Comparison of ENCODE assay signal across 14 cellular contexts in genomic region chr6:100088009-100088408, GRCh38.
A peak's percentile ranks its signal among the peaks of the same experiment; 100 is the strongest.
DNase-seq lines count a peak whose midpoint lies in the region; ATAC-seq and TF ChIP-seq lines count a peak whose summit lies in the region.
"Had no signal": no experiment of that assay in that cellular context is flagged by ENCODE, and none has a peak within 500 bp of the region (broad histone marks: within the 10 kb centered on the region; RNA-seq: fewer than 3 reads in every experiment).

No MANE protein-coding gene starts in this region.

- intact Hi-C loops in naive thymus-derived CD4-positive, alpha-beta T cell (cut with micrococcal nuclease), result no loop called here
- intact Hi-C loops in right lobe of liver (cut with DNase I), result no loop called here

- no peaks in the 10 kb centered on the region for H3K27me3 ChIP-seq in naive thymus-derived CD4-positive, alpha-beta T cell (ENCODE audit: control insufficient read depth in 2 of 2, insufficient read depth in 2 of 2, low read length in 2 of 2)
- H3K27me3 ChIP-seq in right lobe of liver, result no peaks in the 10 kb centered on the region
- H3K27me3 ChIP-seq: BLaER1 treated with 17β-estradiol and CSF1 and Interleukin-3, amounts not matched to agents 10 nM and 100 nM had no signal

- POLR2A ChIA-PET in naive thymus-derived CD4-positive, alpha-beta T cell (lab: Charles Lee), result no interaction called here

- no peaks in the 10 kb centered on the region for H3K9me3 Mint-ChIP-seq in naive thymus-derived CD4-positive, alpha-beta T cell
- H3K9me3 Mint-ChIP-seq: activated CD4-positive, alpha-beta T cell treated with anti-CD3 and anti-CD28 coated beads, Interleukin-2, amount 10 ng/mL, durations not matched to agents 7 days and 5 days; activated T-helper 1 cell treated with anti-CD3 and anti-CD28 coated beads, Interleukin-12 subunit alpha, Interleukin-12 subunit beta, Interleukin-2, Interleukin-4 antibody, amounts not matched to agents 30 ng/mL and 10 ng/mL and 1 ng/mL, durations not matched to agents 14 hours and 24 hours and 36 hours had no signal

- no peaks in the 10 kb centered on the region for H3K4me1 ChIP-seq in naive thymus-derived CD4-positive, alpha-beta T cell (ENCODE audit: control insufficient read depth in 2 of 2, insufficient read depth in 2 of 2, low read length in 2 of 2)
- H3K4me1 ChIP-seq in right lobe of liver, result no peaks in the 10 kb centered on the region
- H3K4me1 ChIP-seq: BLaER1 treated with 17β-estradiol and CSF1 and Interleukin-3, amounts not matched to agents 10 nM and 100 nM; parathyroid adenoma had no signal

- TF ChIP-seq POLR2A in right lobe of liver (IDR thresholded peaks at IDR 0.05), result no peak

- no peaks in the 10 kb centered on the region for H3K36me3 ChIP-seq in naive thymus-derived CD4-positive, alpha-beta T cell (ENCODE audit: control insufficient read depth in 2 of 3, insufficient read depth in 3 of 3, low read length in 3 of 3)
- no peaks in the 10 kb centered on the region for H3K36me3 ChIP-seq in right lobe of liver
- H3K36me3 ChIP-seq: BLaER1 treated with 17β-estradiol and CSF1 and Interleukin-3, amounts not matched to agents 10 nM and 100 nM had no signal

- CTCF ChIA-PET in naive thymus-derived CD4-positive, alpha-beta T cell (lab: Charles Lee), result no interaction called here

- 38% methylated on average over 1 of the region's 1 CpG for WGBS in right lobe of liver (ENCODE audit: insufficient coverage, low coverage, low lambda C conversion rate, missing lambda C conversion rate)

- H3K27ac ChIP-seq in naive thymus-derived CD4-positive, alpha-beta T cell (ENCODE audit: low read depth, low read length), result no peak overlapping the region
- H3K27ac ChIP-seq in right lobe of liver, result no peak overlapping the region
- H3K27ac ChIP-seq: BLaER1 treated with 17β-estradiol and CSF1 and Interleukin-3, amounts not matched to agents 10 nM and 100 nM; parathyroid adenoma had no signal

- no peaks in the 10 kb centered on the region for H3K9me3 ChIP-seq in naive thymus-derived CD4-positive, alpha-beta T cell (ENCODE audit: control insufficient read depth in 2 of 3, low read length in 3 of 3)
- H3K9me3 ChIP-seq in right lobe of liver, result no peaks in the 10 kb centered on the region
- H3K9me3 ChIP-seq: BLaER1 treated with 17β-estradiol and CSF1 and Interleukin-3, amounts not matched to agents 10 nM and 100 nM had no signal

- H3K4me1 Mint-ChIP-seq in naive thymus-derived CD4-positive, alpha-beta T cell, result no peaks in the 10 kb centered on the region
- H3K4me1 Mint-ChIP-seq: activated CD4-positive, alpha-beta T cell treated with anti-CD3 and anti-CD28 coated beads, Interleukin-2, amount 10 ng/mL, durations not matched to agents 7 days and 5 days had no signal

- peaks cover 0 to 8% (median 4%) of the 10 kb centered on the region in 5 donors for H3K27me3 Mint-ChIP-seq in naive thymus-derived CD4-positive, alpha-beta T cell
- H3K27me3 Mint-ChIP-seq: activated CD4-positive, alpha-beta T cell treated with anti-CD3 and anti-CD28 coated beads, Interleukin-2, amount 10 ng/mL, durations not matched to agents 7 days and 5 days had no signal

- peak; percentile 18 for DNase-seq in AG09319 (ENCODE audit: extremely low read depth, low read depth)
- DNase-seq in LHCN-M2 (ENCODE audit: low read depth), result peak; percentile 92
- peak; percentile 31 to 64 for DNase-seq in cardiac fibroblast (ENCODE audit: low read depth in 2 of 2)
- peak; percentile 81 for DNase-seq in myocyte (ENCODE audit: low read depth)
- no peak for DNase-seq in SKM-1 treated with dmso at 0.1 percent for 144 hours (lab: John Stamatoyannopoulos, UW; ENCODE audit: unreplicated experiment)
- DNase-seq in naive thymus-derived CD4-positive, alpha-beta T cell, result no peak
- DNase-seq in NCI-H146 (lab: John Stamatoyannopoulos, UW), result no peak
- DNase-seq in right lobe of liver, result no peak
- DNase-seq: activated CD4-positive, alpha-beta T cell treated with anti-CD3 and anti-CD28 coated beads, Interleukin-2, amount 10 ng/mL, durations not matched to agents 7 days and 5 days; T-helper 17 cell had no signal

- ATAC-seq in naive thymus-derived CD4-positive, alpha-beta T cell, result no peak
- no peak for ATAC-seq in right lobe of liver
- ATAC-seq: Panc1, T-helper 17 cell had no signal

- H3K27ac Mint-ChIP-seq in naive thymus-derived CD4-positive, alpha-beta T cell, result no peak overlapping the region
- H3K27ac Mint-ChIP-seq: activated CD4-positive, alpha-beta T cell treated with anti-CD3 and anti-CD28 coated beads, Interleukin-2, amount 10 ng/mL, durations not matched to agents 7 days and 5 days; activated T-helper 1 cell treated with anti-CD3 and anti-CD28 coated beads, Interleukin-12 subunit alpha, Interleukin-12 subunit beta, Interleukin-2, Interleukin-4 antibody, amounts not matched to agents 30 ng/mL and 10 ng/mL and 1 ng/mL, durations not matched to agents 14 hours and 24 hours and 36 hours; T-helper 17 cell had no signal

- H3K36me3 Mint-ChIP-seq in naive thymus-derived CD4-positive, alpha-beta T cell, result no peaks in the 10 kb centered on the region

- no peak for TF ChIP-seq CTCF in AG09319 (IDR thresholded peaks at IDR 0.05; ENCODE audit: low read depth, low read length)
- no peak for TF ChIP-seq CTCF in cardiac fibroblast (IDR thresholded peaks at IDR 0.05; ENCODE audit: low read depth, low read length)
- no peak for TF ChIP-seq CTCF in right lobe of liver (IDR thresholded peaks at IDR 0.05)

- no peak overlapping the region for H3K4me3 ChIP-seq in cardiac fibroblast (replicated peaks in 1 of 2; ENCODE audit: low read depth in 2 of 2, low read length in 2 of 2)
- no peak overlapping the region for H3K4me3 ChIP-seq in naive thymus-derived CD4-positive, alpha-beta T cell (ENCODE audit: low read length)
- no peak overlapping the region for H3K4me3 ChIP-seq in right lobe of liver
- H3K4me3 ChIP-seq: BLaER1 treated with 17β-estradiol and CSF1 and Interleukin-3, amounts not matched to agents 10 nM and 100 nM had no signal

- no peak overlapping the region for H3K4me3 Mint-ChIP-seq in naive thymus-derived CD4-positive, alpha-beta T cell
- H3K4me3 Mint-ChIP-seq: activated CD4-positive, alpha-beta T cell treated with anti-CD3 and anti-CD28 coated beads, Interleukin-2, amount 10 ng/mL, durations not matched to agents 7 days and 5 days; activated T-helper 1 cell treated with anti-CD3 and anti-CD28 coated beads, Interleukin-12 subunit alpha, Interleukin-12 subunit beta, Interleukin-2, Interleukin-4 antibody, amounts not matched to agents 30 ng/mL and 10 ng/mL and 1 ng/mL, durations not matched to agents 14 hours and 24 hours and 36 hours; T-helper 17 cell had no signal

Comparison
In these comparisons a context has a peak if more than half of its experiments do, and no peak if none do; other contexts are left out.
1. DNase-seq: peak in AG09319 (single experiment), LHCN-M2 (single experiment), cardiac fibroblast (2 of 2) and myocyte (single experiment); none in SKM-1 treated with dmso at 0.1 percent for 144 hours (single experiment), naive thymus-derived CD4-positive, alpha-beta T cell (0 of 9), NCI-H146 (single experiment) and right lobe of liver (0 of 3).